Comparison of ENCODE assay signal across 19 cellular contexts in the genomic region with DNA sequence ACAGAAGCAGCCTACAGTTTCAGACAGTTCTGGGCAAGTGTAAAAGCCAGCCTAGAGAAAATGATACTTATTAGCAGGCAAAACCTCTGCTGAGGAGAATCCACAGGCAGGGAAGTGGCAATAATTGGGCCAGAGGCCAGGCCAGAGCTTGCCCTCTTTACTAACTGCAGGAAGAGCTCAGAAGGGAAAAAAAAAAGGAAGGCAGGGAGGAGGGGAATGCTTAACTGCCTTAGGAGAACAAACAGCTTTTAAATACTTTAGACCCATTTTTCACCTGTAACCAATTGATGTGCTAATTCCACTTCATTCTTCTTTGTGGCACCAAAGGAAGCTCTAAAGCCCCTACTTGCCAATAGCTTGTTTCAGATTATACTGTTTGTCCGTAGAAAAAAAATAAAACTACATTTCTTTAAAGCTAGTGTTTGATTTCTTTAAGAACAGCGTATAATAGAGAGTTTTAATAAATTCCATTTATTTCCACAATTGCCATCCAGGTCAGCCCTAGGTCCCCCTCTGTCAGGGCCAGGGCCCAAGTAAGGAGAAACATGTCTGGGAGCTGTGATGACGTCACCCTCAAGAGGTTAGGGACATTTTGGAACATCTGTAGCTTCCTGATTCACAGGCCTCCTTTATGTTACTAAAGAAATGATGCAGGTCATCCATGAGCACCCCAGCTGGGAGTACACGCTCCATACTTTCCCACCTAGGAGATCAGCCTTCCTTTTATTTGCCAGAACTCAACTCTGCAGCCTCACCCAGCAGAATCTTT.
DNase-seq lines count a peak whose midpoint lies in the region; ATAC-seq and TF ChIP-seq lines count a peak whose summit lies in the region.
"Had no signal": no experiment of that assay in that cellular context is flagged by ENCODE, and none has a peak within 500 bp of the region (broad histone marks: within the 10 kb centered on the region; RNA-seq: fewer than 3 reads in every experiment).

No MANE protein-coding gene starts in this region.

- no peak for ATAC-seq in HG03571 (IDR thresholded peaks at IDR 0.05; ENCODE audit: unreplicated experiment)
- no peak for ATAC-seq in GM18502 (IDR thresholded peaks at IDR 0.05; ENCODE audit: poor library complexity, unreplicated experiment)
- ATAC-seq: foreskin keratinocyte had no signal

- in situ Hi-C loops in GM23248 (cut with MboI), result no loop called here

- no peaks in the 10 kb centered on the region for H3K79me2 ChIP-seq in GM23248 (ENCODE audit: insufficient read depth)
- H3K79me2 ChIP-seq in osteoblast (ENCODE audit: insufficient read depth, low read length), result no peaks in the 10 kb centered on the region

- DNase-seq in GM23248, result peak; percentile 16
- peak; percentile 18 for DNase-seq in NCI-H2227 treated with DMSO at 0.1 percent for 48 hours (lab: John Stamatoyannopoulos, UW)
- peak; percentile 12 for DNase-seq in fibroblast of mammary gland (ENCODE audit: low read depth)
- DNase-seq in osteoblast (ENCODE audit: insufficient read length, low spot score, missing footprints), result peak; percentile 62
- DNase-seq in stimulated activated CD4-positive, alpha-beta T cell treated with anti-CD3 and anti-CD28 coated beads, Interleukin-4, amount 100 ng/mL, for 4 hours, result no peak
- DNase-seq in cerebellum (ENCODE audit: low spot score), result no peak
- DNase-seq: activated CD4-positive, alpha-beta memory T cell treated with anti-CD3 and anti-CD28 coated beads for 36 hours; activated naive CD4-positive, alpha-beta T cell treated with anti-CD3 and anti-CD28 coated beads, Interleukin-2, amount 10 ng/mL, durations not matched to agents 7 days and 5 days; activated T-cell treated with anti-CD3 and anti-CD28 coated beads, Interleukin-2, amount 50 U/mL, for 1 hour; colonic mucosa; foreskin keratinocyte; NCI-H146; NCI-H446; occipital lobe; sigmoid colon; stimulated activated CD4-positive, alpha-beta T cell treated with anti-CD3 and anti-CD28 coated beads, Interleukin-1b, Interleukin-23, amount 100 ng/mL, for 48 hours had no signal

- H4K20me1 ChIP-seq in GM23248 (ENCODE audit: insufficient read depth), result no peaks in the 10 kb centered on the region
- no peaks in the 10 kb centered on the region for H4K20me1 ChIP-seq in osteoblast (ENCODE audit: insufficient read depth, low read length)

- H3K4me1 ChIP-seq in GM23248 (ENCODE audit: insufficient read depth), result no peaks in the 10 kb centered on the region
- H3K4me1 ChIP-seq in osteoblast (ENCODE audit: insufficient read depth, low read length), result no peaks in the 10 kb centered on the region
- H3K4me1 ChIP-seq: colonic mucosa, foreskin keratinocyte, sigmoid colon had no signal

- H3K4me3 ChIP-seq in GM23248, result no peak overlapping the region
- no peak overlapping the region for H3K4me3 ChIP-seq in fibroblast of mammary gland (ENCODE audit: control insufficient read depth, low read depth, low read length)
- H3K4me3 ChIP-seq in osteoblast (ENCODE audit: insufficient read depth, low read length), result no peak overlapping the region
- H3K4me3 ChIP-seq: colonic mucosa, sigmoid colon had no signal

- H3K9ac ChIP-seq in GM23248, result no peak overlapping the region

- H3K4me2 ChIP-seq in GM23248 (ENCODE audit: unreplicated experiment), result no peak overlapping the region
- H3K4me2 ChIP-seq in osteoblast (ENCODE audit: insufficient read depth, low read length), result no peak overlapping the region

- no peak overlapping the region for H3K27ac ChIP-seq in GM23248
- no peak overlapping the region for H3K27ac ChIP-seq in osteoblast (ENCODE audit: low read depth, low read length)
- H3K27ac ChIP-seq: colonic mucosa, foreskin keratinocyte, sigmoid colon, VCaP had no signal

- no peaks in the 10 kb centered on the region for H3K9me2 ChIP-seq in GM23248 (ENCODE audit: insufficient read depth)

- H2AFZ ChIP-seq in GM23248 (no peak overlapping the region), osteoblast (ENCODE audit: low read length) (no peak overlapping the region)

- H3F3A ChIP-seq in GM23248 (ENCODE audit: insufficient read depth), result no peaks in the 10 kb centered on the region

- 59 to 65% methylated on average over 4 of the region's 4 CpGs for WGBS in GM23248 (ENCODE audit: low coverage in 1 of 2, low lambda C conversion rate in 2 of 2, missing lambda C conversion rate in 2 of 2), 2 experiments

- H3K9me3 ChIP-seq in GM23248 (ENCODE audit: low read depth), result no peaks in the 10 kb centered on the region
- no peaks in the 10 kb centered on the region for H3K9me3 ChIP-seq in osteoblast (ENCODE audit: low read depth, low read length)
- H3K9me3 ChIP-seq: colonic mucosa, sigmoid colon had no signal

- TF ChIP-seq CTCF in fibroblast of mammary gland (conservative IDR thresholded peaks at IDR 0.05; ENCODE audit: control insufficient read depth, insufficient read depth, low read depth, low read length) (no peak), osteoblast (IDR thresholded peaks at IDR 0.05; ENCODE audit: extremely low read depth, low read depth, low read length) (no peak)

- H3K27me3 ChIP-seq in GM23248 (replicated peaks; ENCODE audit: insufficient read depth) (no peaks in the 10 kb centered on the region), osteoblast (ENCODE audit: insufficient read depth, low read length) (peaks cover 2% of the 10 kb centered on the region)
- H3K27me3 ChIP-seq: colonic mucosa, foreskin keratinocyte, sigmoid colon had no signal

- H3K36me3 ChIP-seq in GM23248 (ENCODE audit: low read depth) (no peaks in the 10 kb centered on the region), osteoblast (ENCODE audit: insufficient read depth, low read length) (no peaks in the 10 kb centered on the region)
- H3K36me3 ChIP-seq: colonic mucosa, sigmoid colon had no signal

Comparison
In these comparisons a context has a peak if more than half of its experiments do, and no peak if none do; other contexts are left out.
1. DNase-seq: peak in GM23248 (single experiment), NCI-H2227 treated with DMSO at 0.1 percent for 48 hours (single experiment), fibroblast of mammary gland (single experiment) and osteoblast (single experiment); none in stimulated activated CD4-positive, alpha-beta T cell treated with anti-CD3 and anti-CD28 coated beads, Interleukin-4, amount 100 ng/mL, for 4 hours (0 of 2) and cerebellum (single experiment).